Comparison of ENCODE assay signal across 1 cellular context in genomic region chr17:39304188-39304587, GRCh38.
A peak's percentile ranks its signal among the peaks of the same experiment; 100 is the strongest.
TF ChIP-seq lines count a peak whose summit lies in the region.

No MANE protein-coding gene starts in this region.

TF ChIP-seq in HepG2, 621 proteins besides CTCF, POLR2A, EP300 and RAD21:
- no peak for TF ChIP-seq JUND (CRISPR knock-in tag; IDR thresholded peaks at IDR 0.05)
- no peak for TF ChIP-seq THYN1 (CRISPR knock-in tag; IDR thresholded peaks at IDR 0.05; ENCODE audit: borderline replicate concordance, low read depth)
- no peak for TF ChIP-seq ZNF674 (CRISPR knock-in tag; IDR thresholded peaks at IDR 0.05; ENCODE audit: low read depth)
- TF ChIP-seq NCOR1 (IDR thresholded peaks at IDR 0.05; ENCODE audit: borderline replicate concordance, low read length) = no peak
- no peak for TF ChIP-seq FOXM1 (CRISPR knock-in tag; IDR thresholded peaks at IDR 0.05)
- TF ChIP-seq GATAD2A (CRISPR knock-in tag; IDR thresholded peaks at IDR 0.05) = 0 out of 2 replicates have a peak, but pooled peaks have one; percentile 21
- no peak for TF ChIP-seq DR1 (CRISPR knock-in tag; IDR thresholded peaks at IDR 0.05)
- no peak for TF ChIP-seq ZNF451 (CRISPR knock-in tag; IDR thresholded peaks at IDR 0.05)
- 0 out of 2 replicates have a peak, but pooled peaks have one; percentile 14 for TF ChIP-seq MED1 (CRISPR knock-in tag; IDR thresholded peaks at IDR 0.05)
- no peak for TF ChIP-seq ZNF501 (CRISPR knock-in tag; IDR thresholded peaks at IDR 0.05)
- TF ChIP-seq ZNF552 (CRISPR knock-in tag; IDR thresholded peaks at IDR 0.05; ENCODE audit: borderline replicate concordance) = no peak
- TF ChIP-seq NR2F6 (IDR thresholded peaks at IDR 0.05) = 0 out of 2 replicates have a peak, but pooled peaks have one; percentile 20
- TF ChIP-seq NR2F6 (CRISPR knock-in tag; IDR thresholded peaks at IDR 0.05) = 0 out of 2 replicates have a peak, but pooled peaks have one; percentile 23
- no peak for TF ChIP-seq PATZ1 (CRISPR knock-in tag; IDR thresholded peaks at IDR 0.05)
- no peak for TF ChIP-seq ZNF7 (CRISPR knock-in tag; IDR thresholded peaks at IDR 0.05)
- no peak for TF ChIP-seq ZBTB26 (CRISPR knock-in tag; IDR thresholded peaks at IDR 0.05; ENCODE audit: borderline replicate concordance)
- peak; percentile 98 for TF ChIP-seq ZNF770 (CRISPR knock-in tag; IDR thresholded peaks at IDR 0.05)
- TF ChIP-seq FOXJ3 (CRISPR knock-in tag; IDR thresholded peaks at IDR 0.05; ENCODE audit: borderline replicate concordance) = no peak
- no peak for TF ChIP-seq ZMAT5 (CRISPR knock-in tag; IDR thresholded peaks at IDR 0.05; ENCODE audit: borderline replicate concordance, low read depth)
- peak; percentile 74 for TF ChIP-seq GFI1 (CRISPR knock-in tag; IDR thresholded peaks at IDR 0.05; ENCODE audit: borderline replicate concordance)
- TF ChIP-seq MEIS1 (CRISPR knock-in tag; IDR thresholded peaks at IDR 0.05; ENCODE audit: borderline replicate concordance) = no peak
- 0 out of 2 replicates have a peak, but pooled peaks have one; percentile 41 for TF ChIP-seq RCOR2 (CRISPR knock-in tag; IDR thresholded peaks at IDR 0.05)
- TF ChIP-seq ZNF407 (CRISPR knock-in tag; IDR thresholded peaks at IDR 0.05; ENCODE audit: not compliant biosample characterization) = no peak
- TF ChIP-seq NRL (CRISPR knock-in tag; IDR thresholded peaks at IDR 0.05; ENCODE audit: borderline replicate concordance) = no peak
- no peak for TF ChIP-seq SKI (IDR thresholded peaks at IDR 0.05; ENCODE audit: partially characterized antibody)
- peak in 1 of 2 experiments; percentile 17; a peak in 1 of 4 replicates for TF ChIP-seq NR2F1 (CRISPR knock-in tag; IDR thresholded peaks at IDR 0.05)
- TF ChIP-seq HNF4A (CRISPR knock-in tag; IDR thresholded peaks at IDR 0.05) = peak; percentile 75
- TF ChIP-seq PITX1 (CRISPR knock-in tag; IDR thresholded peaks at IDR 0.05) = no peak
- TF ChIP-seq ZSCAN21 (CRISPR knock-in tag; IDR thresholded peaks at IDR 0.05; ENCODE audit: borderline replicate concordance) = no peak
- TF ChIP-seq ZNF616 (CRISPR knock-in tag; IDR thresholded peaks at IDR 0.05; ENCODE audit: low read depth) = no peak
- TF ChIP-seq ZNF101 (CRISPR knock-in tag; IDR thresholded peaks at IDR 0.05; ENCODE audit: borderline replicate concordance, low read depth) = no peak
- TF ChIP-seq ZMYM3 (CRISPR knock-in tag; IDR thresholded peaks at IDR 0.05) = peak; percentile 23; the same call in 1 of the 2 replicates
- TF ChIP-seq PCBP2 (optimal IDR thresholded peaks at IDR 0.05; ENCODE audit: low read depth, low read length, poor library complexity, severe bottlenecking) = no peak
- no peak for TF ChIP-seq ZNF251 (CRISPR knock-in tag; IDR thresholded peaks at IDR 0.05)
